10 cellular contexts compared by ENCODE assay signal in genomic region chr17:61314368-61315078, GRCh38.
DNase-seq lines count a peak whose midpoint lies in the region; ATAC-seq, FAIRE-seq and TF ChIP-seq lines count a peak whose summit lies in the region.
"Had no signal": no experiment of that assay in that cellular context is flagged by ENCODE, and none has a peak within 500 bp of the region (broad histone marks: within the 10 kb centered on the region; RNA-seq: fewer than 3 reads in every experiment).

No MANE protein-coding gene starts in this region.

- RAD21 ChIA-PET in HCT116 (lab: Charles Lee; ENCODE audit: low non-redundant PET in 1 of 2, low total read pairs in 2 of 2, uncharacterized antibody in 2 of 2, unreplicated experiment in 2 of 2), result no interaction called here

- in situ Hi-C loops in K562 (cut with MboI), result no loop called here

- POLR2A ChIA-PET in HCT116 (lab: Charles Lee), result no interaction called here
- POLR2A ChIA-PET in K562 (lab: Yijun Ruan, JAX), result interaction anchor here (0.6 kb wide), 1 partner anchor 61 kb away, joined by 3 read pairs; no protein-coding TSS in a partner anchor

- intact Hi-C loops in HCT116 (cut with micrococcal nuclease), result no loop called here
- intact Hi-C loops in K562 (cut with micrococcal nuclease), result no loop called here

- H3K4me1 Mint-ChIP-seq in stimulated activated effector memory CD8-positive, alpha-beta T cell treated with anti-CD3 and anti-CD28 coated beads, Interleukin-12 subunit alpha, Interleukin-12 subunit beta, amount 100 ng/mL, for 72 hours, result no peaks in the 10 kb centered on the region

- CTCF ChIA-PET in HCT116 (lab: Charles Lee), result interaction anchor here (1.4 kb wide), 1 partner anchor 343 kb away, joined by 3 read pairs; no protein-coding TSS in a partner anchor
- CTCF ChIA-PET in K562 (lab: Yijun Ruan, JAX; ENCODE audit: low intra/inter-chr PET ratio), result no interaction called here

- H3K9me3 Mint-ChIP-seq in stimulated activated effector memory CD8-positive, alpha-beta T cell treated with anti-CD3 and anti-CD28 coated beads, Interleukin-12 subunit alpha, Interleukin-12 subunit beta, amount 100 ng/mL, for 72 hours, result no peaks in the 10 kb centered on the region

- H3K9me3 ChIP-seq in HCT116 (ENCODE audit: control insufficient read depth in 1 of 2, insufficient read depth in 1 of 2, low read depth in 1 of 2, low read length in 2 of 2), result no peaks in the 10 kb centered on the region
- H3K9me3 ChIP-seq in K562 (replicated peaks; ENCODE audit: control insufficient read depth, insufficient read depth, low read depth, low read length), result no peaks in the 10 kb centered on the region

- no peak for DNase-seq in HCT116 (ENCODE audit: low read depth, low spot score)
- no peak for DNase-seq in K562 (ENCODE audit: extremely low read depth in 1 of 4, low spot score in 3 of 4)
- DNase-seq in inferior parietal cortex (ENCODE audit: extremely low spot score), result peak; percentile 52
- no peak for DNase-seq in stimulated activated effector memory CD8-positive, alpha-beta T cell treated with anti-CD3 and anti-CD28 coated beads, Interleukin-12 subunit alpha, Interleukin-12 subunit beta, amount 100 ng/mL, for 72 hours (ENCODE audit: low spot score in 2 of 2)
- no peak for DNase-seq in NCI-H1048 (lab: John Stamatoyannopoulos, UW)
- no peak for DNase-seq in CD1c-positive myeloid dendritic cell (ENCODE audit: extremely low spot score)
- DNase-seq: NCI-H2081 treated with DMSO at 0.1 percent for 48 hours; stimulated activated CD4-positive, alpha-beta T cell treated with anti-CD3 and anti-CD28 coated beads, Interleukin-15, amount 100 ng/mL, for 24 hours had no signal

- no peak overlapping the region for H3K4me3 ChIP-seq in HCT116 (replicated peaks in 1 of 2; ENCODE audit: low read depth in 1 of 2, low read length in 2 of 2)
- H3K4me3 ChIP-seq in K562, result no peak overlapping the region

- TF ChIP-seq RAD21 in HCT116 (IDR thresholded peaks at IDR 0.05; ENCODE audit: low read depth) (no peak), K562 (CRISPR knock-in tag; conservative IDR thresholded peaks at IDR 0.05 in 1 of 2, IDR thresholded peaks at IDR 0.05 in 1 of 2) (no peak)

- no peak overlapping the region for H3K4me3 Mint-ChIP-seq in stimulated activated effector memory CD8-positive, alpha-beta T cell treated with anti-CD3 and anti-CD28 coated beads, Interleukin-12 subunit alpha, Interleukin-12 subunit beta, amount 100 ng/mL, for 72 hours

- no peak overlapping the region for H3K27ac ChIP-seq in HCT116 (ENCODE audit: low read depth, low read length)
- no peak overlapping the region for H3K27ac ChIP-seq in K562 (ENCODE audit: extremely low read depth, low read depth, low read length)

- BruUV-seq in HCT116 (replicated peaks; lab: Mats Ljungman, UMichigan), result no TSS peak
- no TSS peak for BruUV-seq in K562 (replicated peaks; lab: Mats Ljungman, UMichigan)

- under 1% methylated on average over 8 of the region's 8 CpGs for WGBS in K562 (ENCODE audit: insufficient coverage, low coverage, missing lambda C conversion rate)

- ATAC-seq in HCT116 (0 out of 2 replicates have a peak, but pooled peaks have one; percentile 24), K562 (no peak), HG03457 (IDR thresholded peaks at IDR 0.05; ENCODE audit: unreplicated experiment) (no peak), GM21786 (IDR thresholded peaks at IDR 0.05; ENCODE audit: unreplicated experiment) (no peak)
- no peak for ATAC-seq in stimulated activated effector memory CD8-positive, alpha-beta T cell treated with anti-CD3 and anti-CD28 coated beads, Interleukin-12 subunit alpha, Interleukin-12 subunit beta, amount 100 ng/mL, for 72 hours

- FAIRE-seq in K562 (lab: Jason Lieb, UNC), result no peak

- TF ChIP-seq EP300 in K562 (IDR thresholded peaks at IDR 0.05; ENCODE audit: low read length), result no peak

- H3K27ac Mint-ChIP-seq in stimulated activated effector memory CD8-positive, alpha-beta T cell treated with anti-CD3 and anti-CD28 coated beads, Interleukin-12 subunit alpha, Interleukin-12 subunit beta, amount 100 ng/mL, for 72 hours, result peak overlapping the region; percentile 8

- H3K9ac ChIP-seq in HCT116 (ENCODE audit: low read length), result no peak overlapping the region
- H3K9ac ChIP-seq in K562 (ENCODE audit: insufficient read depth in 1 of 2, low read depth in 2 of 2, low read length in 2 of 2), result no peak overlapping the region

- no peaks in the 10 kb centered on the region for H3K36me3 Mint-ChIP-seq in stimulated activated effector memory CD8-positive, alpha-beta T cell treated with anti-CD3 and anti-CD28 coated beads, Interleukin-12 subunit alpha, Interleukin-12 subunit beta, amount 100 ng/mL, for 72 hours

- H3K36me3 ChIP-seq in HCT116 (ENCODE audit: control insufficient read depth in 1 of 2, insufficient read depth in 2 of 2, low read length in 2 of 2) (no peaks in the 10 kb centered on the region), K562 (ENCODE audit: control insufficient read depth, insufficient read depth, low read length) (no peaks in the 10 kb centered on the region)

- H3K27me3 ChIP-seq in HCT116 (ENCODE audit: insufficient read depth, low read length) (no peaks in the 10 kb centered on the region), K562 (ENCODE audit: control insufficient read depth in 2 of 2, insufficient read depth in 2 of 2, low read length in 2 of 2) (peaks cover 27 to 57% of the 10 kb centered on the region in 2 experiments)

- H3K79me2 ChIP-seq in HCT116 (ENCODE audit: insufficient read depth, low read length) (no peaks in the 10 kb centered on the region), K562 (ENCODE audit: control insufficient read depth, insufficient read depth, low read length) (no peaks in the 10 kb centered on the region)

- no peak overlapping the region for H2AFZ ChIP-seq in HCT116 (ENCODE audit: low read depth, low read length, poor library complexity, severe bottlenecking)
- no peak overlapping the region for H2AFZ ChIP-seq in K562 (ENCODE audit: low read depth, low read length)

- H3K9me2 ChIP-seq in HCT116 (ENCODE audit: insufficient read depth), result no peaks in the 10 kb centered on the region

- H3K4me2 ChIP-seq in HCT116 (ENCODE audit: low read length), result no peak overlapping the region
- H3K4me2 ChIP-seq in K562 (ENCODE audit: insufficient read depth, low read length), result no peak overlapping the region

- H3K9me1 ChIP-seq in K562 (ENCODE audit: control insufficient read depth, insufficient read depth, low read length), result no peaks in the 10 kb centered on the region

- TF ChIP-seq POLR2A in HCT116 (IDR thresholded peaks at IDR 0.05; ENCODE audit: borderline replicate concordance, extremely low read depth, insufficient read depth, insufficient read length) (no peak), K562 (conservative IDR thresholded peaks at IDR 0.05) (no peak)

- TF ChIP-seq CTCF in HCT116 (IDR thresholded peaks at IDR 0.05 in 2 of 3, conservative IDR thresholded peaks at IDR 0.05 in 1 of 3; ENCODE audit: borderline replicate concordance in 1 of 3, insufficient read depth in 1 of 3, low read depth in 2 of 3, low read length in 2 of 3) (0 out of 6 replicates have a peak, but pooled peaks of 1 of the 3 experiments have one; percentile 8), K562 (IDR thresholded peaks at IDR 0.05 in 2 of 3, conservative IDR thresholded peaks at IDR 0.05 in 1 of 3; ENCODE audit: insufficient read depth in 2 of 3, low read depth in 1 of 3, low read length in 3 of 3) (no peak)

- H3K4me1 ChIP-seq in HCT116 (ENCODE audit: control insufficient read depth in 1 of 2, insufficient read depth in 2 of 2, low read length in 2 of 2) (no peaks in the 10 kb centered on the region), K562 (replicated peaks in 1 of 2; ENCODE audit: control insufficient read depth in 2 of 2, insufficient read depth in 2 of 2, low read length in 2 of 2) (no peaks in the 10 kb centered on the region)

- H4K20me1 ChIP-seq in HCT116 (ENCODE audit: insufficient read depth) (no peaks in the 10 kb centered on the region), K562 (replicated peaks; ENCODE audit: control insufficient read depth, insufficient read depth, low read length) (no peaks in the 10 kb centered on the region)

TF ChIP-seq in HCT116, 20 proteins besides CTCF, POLR2A, EP300 and RAD21:
- no peak for TF ChIP-seq YY1 (IDR thresholded peaks at IDR 0.05; ENCODE audit: extremely low read depth, insufficient replicate concordance, low read depth, low read length)
- TF ChIP-seq MAX (IDR thresholded peaks at IDR 0.05), result no peak
- TF ChIP-seq ZNF274 (IDR thresholded peaks at IDR 0.05; ENCODE audit: low read depth, low read length), result no peak
- TF ChIP-seq JUND (IDR thresholded peaks at IDR 0.05), result no peak

TF ChIP-seq in K562, 482 proteins besides CTCF, POLR2A, EP300 and RAD21 (continues in another document):
- no peak for TF ChIP-seq ZNF518B (CRISPR knock-in tag; IDR thresholded peaks at IDR 0.05)
- TF ChIP-seq EWSR1 (IDR thresholded peaks at IDR 0.05; ENCODE audit: borderline replicate concordance, low read depth, partially characterized antibody), result peak; percentile 52
- no peak for TF ChIP-seq POLR2AphosphoS2 (IDR thresholded peaks at IDR 0.05; ENCODE audit: low read length)
- TF ChIP-seq SRSF1 (IDR thresholded peaks at IDR 0.05; ENCODE audit: low read depth, low read length), result no peak
